In the genomic region with DNA sequence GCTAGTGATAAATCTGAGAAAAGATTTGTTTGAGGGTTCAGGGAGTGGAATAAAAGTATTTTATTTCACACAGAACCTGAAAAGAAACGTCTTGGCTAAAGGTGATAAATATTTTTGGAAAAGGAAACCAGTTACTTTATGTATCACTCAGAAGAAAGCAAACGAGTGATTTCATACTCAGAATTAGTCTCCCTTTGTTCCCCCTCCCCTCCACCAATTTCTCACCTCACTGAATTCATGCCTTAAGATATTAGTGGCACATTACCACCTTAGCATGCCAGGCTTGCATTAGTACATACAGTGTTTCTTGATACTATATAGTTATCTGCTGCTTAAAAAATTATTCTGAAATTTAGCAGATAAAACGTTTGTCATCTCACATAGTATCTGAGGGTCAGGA, we compare ENCODE assay signal across 20 cellular contexts.
"Had no signal": no experiment of that assay in that cellular context is flagged by ENCODE, and none has a peak within 500 bp of the region (broad histone marks: within the 10 kb centered on the region; RNA-seq: fewer than 3 reads in every experiment).

No MANE protein-coding gene starts in this region.

- FAIRE-seq: RCC 7860 had no signal

- H3K27me3 ChIP-seq: MG63, SJSA1 had no signal

- H3K9me3 ChIP-seq: MG63 had no signal

- H3K4me1 ChIP-seq: SJSA1 had no signal

- DNase-seq: KBM-7, MG63, NCI-H1092 treated with DMSO at 0.1 percent for 48 hours, NCI-H1436, NCI-H187, NCI-H2029, NCI-H2081 treated with DMSO at 0.1 percent for 48 hours, NCI-H2171, NCI-H226, NCI-H446, NCI-H510A, NCI-H524 treated with DMSO at 0.1 percent for 48 hours, NCI-H69, NCI-H774, Right ventricle myocardium superior, RPMI8226, SIG-M5 had no signal

- H3K4me3 ChIP-seq: MG63, SJSA1, SK-N-MC had no signal

- H3K27ac ChIP-seq: SJSA1, SK-N-MC had no signal
